In the genomic region with DNA sequence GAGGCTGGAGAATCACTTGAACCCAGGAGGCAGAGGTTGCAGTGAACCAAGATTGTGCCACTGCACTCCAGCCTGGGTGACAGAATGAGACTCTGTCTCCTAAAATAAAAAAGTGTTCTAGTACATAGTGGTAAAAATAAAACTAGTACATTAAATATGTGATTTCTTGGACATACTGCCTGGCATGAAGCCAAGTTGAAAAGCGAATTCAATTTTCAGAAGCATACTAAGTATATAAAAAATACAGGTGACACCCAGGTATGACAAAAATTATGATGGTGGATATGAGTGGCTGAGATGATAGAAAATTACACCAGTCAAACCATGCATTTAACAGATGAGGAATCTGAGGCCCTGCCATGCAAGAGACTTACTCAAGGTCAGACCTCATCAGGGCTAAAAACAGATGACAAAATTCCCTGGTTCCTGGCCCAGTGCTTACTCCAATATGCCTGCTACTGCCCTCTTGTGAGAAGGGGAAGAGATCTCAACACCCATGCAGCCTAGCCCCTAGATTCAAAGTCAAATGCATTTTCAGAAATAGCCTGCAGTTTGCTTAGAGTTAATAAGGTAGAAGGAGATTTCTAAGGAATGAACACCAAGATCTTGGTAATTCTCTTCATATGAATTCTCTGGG, we compare ENCODE assay signal across 1 cellular context.
TF ChIP-seq lines count a peak whose summit lies in the region.

No MANE protein-coding gene starts in this region.

TF ChIP-seq in HepG2, 621 proteins besides CTCF, POLR2A, EP300 and RAD21 (continued from another document):
- TF ChIP-seq, protein P1, sequence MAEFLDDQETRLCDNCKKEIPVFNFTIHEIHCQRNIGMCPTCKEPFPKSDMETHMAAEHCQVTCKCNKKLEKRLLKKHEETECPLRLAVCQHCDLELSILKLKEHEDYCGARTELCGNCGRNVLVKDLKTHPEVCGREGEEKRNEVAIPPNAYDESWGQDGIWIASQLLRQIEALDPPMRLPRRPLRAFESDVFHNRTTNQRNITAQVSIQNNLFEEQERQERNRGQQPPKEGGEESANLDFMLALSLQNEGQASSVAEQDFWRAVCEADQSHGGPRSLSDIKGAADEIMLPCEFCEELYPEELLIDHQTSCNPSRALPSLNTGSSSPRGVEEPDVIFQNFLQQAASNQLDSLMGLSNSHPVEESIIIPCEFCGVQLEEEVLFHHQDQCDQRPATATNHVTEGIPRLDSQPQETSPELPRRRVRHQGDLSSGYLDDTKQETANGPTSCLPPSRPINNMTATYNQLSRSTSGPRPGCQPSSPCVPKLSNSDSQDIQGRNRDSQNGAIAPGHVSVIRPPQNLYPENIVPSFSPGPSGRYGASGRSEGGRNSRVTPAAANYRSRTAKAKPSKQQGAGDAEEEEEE (CRISPR knock-in tag; IDR thresholded peaks at IDR 0.05; ENCODE audit: borderline replicate concordance), result no peak
- TF ChIP-seq, protein P2, sequence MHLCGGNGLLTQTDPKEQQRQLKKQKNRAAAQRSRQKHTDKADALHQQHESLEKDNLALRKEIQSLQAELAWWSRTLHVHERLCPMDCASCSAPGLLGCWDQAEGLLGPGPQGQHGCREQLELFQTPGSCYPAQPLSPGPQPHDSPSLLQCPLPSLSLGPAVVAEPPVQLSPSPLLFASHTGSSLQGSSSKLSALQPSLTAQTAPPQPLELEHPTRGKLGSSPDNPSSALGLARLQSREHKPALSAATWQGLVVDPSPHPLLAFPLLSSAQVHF (CRISPR knock-in tag; IDR thresholded peaks at IDR 0.05), result no peak
- TF ChIP-seq NFE2L2 (IDR thresholded peaks at IDR 0.05; ENCODE audit: low read length) (no peak), LCORL (IDR thresholded peaks at IDR 0.05) (peak; percentile 68; the same call in 1 of the 2 replicates), LCORL (CRISPR knock-in tag; IDR thresholded peaks at IDR 0.05) (no peak), NAIF1 (CRISPR knock-in tag; IDR thresholded peaks at IDR 0.05; ENCODE audit: borderline replicate concordance) (no peak), STAG1 (CRISPR knock-in tag; IDR thresholded peaks at IDR 0.05) (peak; percentile 11; the same call in 1 of the 2 replicates), RXRB (CRISPR knock-in tag; IDR thresholded peaks at IDR 0.05; ENCODE audit: borderline replicate concordance) (no peak)
TF ChIP-seq in HepG2: peak in this region for 2.
